1 cellular context compared by ENCODE assay signal in genomic region chr11:120131941-120132644, GRCh38.
TF ChIP-seq lines count a peak whose summit lies in the region.

No MANE protein-coding gene starts in this region.

TF ChIP-seq in H1, 55 proteins besides CTCF, POLR2A, EP300 and RAD21:
- TF ChIP-seq SP1 (IDR thresholded peaks at IDR 0.05; ENCODE audit: low read depth, low read length): no peak
- TF ChIP-seq TAF7 (optimal IDR thresholded peaks at IDR 0.05; ENCODE audit: borderline replicate concordance, low read depth, low read length): no peak
- no peak for TF ChIP-seq BCL11A (IDR thresholded peaks at IDR 0.05; ENCODE audit: low read depth in 2 of 2, low read length in 2 of 2)
- no peak for TF ChIP-seq HDAC6 (IDR thresholded peaks at IDR 0.05; ENCODE audit: low read depth, low read length)
- TF ChIP-seq JUND (IDR thresholded peaks at IDR 0.05; ENCODE audit: low read length): no peak
- no peak for TF ChIP-seq HDAC2 (IDR thresholded peaks at IDR 0.05; ENCODE audit: borderline replicate concordance in 1 of 2, low read depth in 2 of 2, low read length in 2 of 2)
- no peak for TF ChIP-seq SP4 (IDR thresholded peaks at IDR 0.05; ENCODE audit: low read length)
- TF ChIP-seq ATF2 (IDR thresholded peaks at IDR 0.05; ENCODE audit: low read length): no peak
- no peak for TF ChIP-seq SP2 (IDR thresholded peaks at IDR 0.05; ENCODE audit: low read length)
- no peak for TF ChIP-seq EZH2 (IDR thresholded peaks at IDR 0.05; ENCODE audit: low read depth, low read length, severe bottlenecking)
- no peak for TF ChIP-seq EGR1 (IDR thresholded peaks at IDR 0.05; ENCODE audit: borderline replicate concordance, low read depth, low read length)
- TF ChIP-seq SAP30 (IDR thresholded peaks at IDR 0.05; ENCODE audit: insufficient read depth, insufficient replicate concordance, low read length): no peak
- no peak for TF ChIP-seq POU5F1 (IDR thresholded peaks at IDR 0.05; ENCODE audit: low read depth, low read length)
- no peak for TF ChIP-seq CHD1 (IDR thresholded peaks at IDR 0.05; ENCODE audit: low read depth, low read length)
- no peak for TF ChIP-seq KDM5A (IDR thresholded peaks at IDR 0.05; ENCODE audit: low read length)
TF ChIP-seq in H1: peak in this region for 0.
